In genomic region chr14:52112336-52113018, GRCh38 we compare ENCODE assay signal across 20 cellular contexts. TPM values are rescaled to one million over a fixed set of nuclear protein-coding genes. Genes with fewer than 3 reads are reported as not detected.
DNase-seq lines count a peak whose midpoint lies in the region; ATAC-seq, FAIRE-seq and TF ChIP-seq lines count a peak whose summit lies in the region.
"Had no signal": no experiment of that assay in that cellular context is flagged by ENCODE, and none has a peak within 500 bp of the region (broad histone marks: within the 10 kb centered on the region; RNA-seq: fewer than 3 reads in every experiment).

No MANE protein-coding gene starts in this region.

- no peaks in the 10 kb centered on the region for H3K9me3 ChIP-seq in SJSA1 (replicated peaks)
- H3K9me3 ChIP-seq: body of pancreas, heart right ventricle, vagina had no signal

- peaks cover 70% of the 10 kb centered on the region for H3K4me1 Mint-ChIP-seq in HFFc6 (ENCODE audit: low read depth)
- H3K4me1 Mint-ChIP-seq: activated naive CD4-positive, alpha-beta T cell treated with anti-CD3 and anti-CD28 coated beads, Interleukin-2, amount 50 U/mL, for 24 hours; T-helper 17 cell had no signal

- H3K36me3 ChIP-seq in SJSA1, result no peaks in the 10 kb centered on the region
- H3K36me3 ChIP-seq: BLaER1 treated with 17β-estradiol and CSF1 and Interleukin-3, amounts not matched to agents 10 nM and 100 nM; heart right ventricle; vagina had no signal

- H3K27ac ChIP-seq in SJSA1, result peak overlapping the region; percentile 53; the same call in 1 of the 2 replicates
- H3K27ac ChIP-seq: BLaER1 treated with 17β-estradiol and CSF1 and Interleukin-3, amounts not matched to agents 10 nM and 100 nM; body of pancreas; heart right ventricle; parathyroid adenoma; vagina had no signal

- peak; percentile 52 for FAIRE-seq in urothelium cell line (lab: Jason Lieb, UNC)
- FAIRE-seq in GM12891 (lab: Jason Lieb, UNC), result no peak

- no peaks in the 10 kb centered on the region; the same call in 1 of the 2 replicates for H3K27me3 Mint-ChIP-seq in HFFc6 (ENCODE audit: insufficient read depth)
- H3K27me3 Mint-ChIP-seq: activated B cell treated with CpG ODN at 0.5 μM for 24 hours had no signal

- DNase-seq in HFFc6 (peak; percentile 83), SJSA1 (ENCODE audit: low read depth in 1 of 2, low spot score in 2 of 2) (no peak), fibroblast of pulmonary artery (ENCODE audit: low read depth) (peak; percentile 30), urothelium cell line (ENCODE audit: low spot score) (no peak), GM12891 (ENCODE audit: insufficient read length, low spot score) (no peak), NCI-H1930 (lab: John Stamatoyannopoulos, UW) (no peak)
- DNase-seq: activated B cell treated with CpG ODN at 0.5 μM for 24 hours; activated CD8-positive, alpha-beta T cell treated with anti-CD3 and anti-CD28 coated beads, Interleukin-2, amount 10 ng/mL, durations not matched to agents 7 days and 5 days; activated T-cell treated with anti-CD3 and anti-CD28 coated beads, Interleukin-2, amount 50 U/mL, for 4 hours; body of pancreas; heart right ventricle; NCI-H345; SHP77 treated with DMSO at 0.1 percent for 48 hours; stimulated activated CD4-positive, alpha-beta T cell treated with anti-CD3 and anti-CD28 coated beads, Interleukin-2, amount 100 ng/mL, for 48 hours; T-helper 17 cell had no signal

- no peak for TF ChIP-seq CTCF in HFFc6 (IDR thresholded peaks at IDR 0.05)
- TF ChIP-seq CTCF in fibroblast of pulmonary artery (IDR thresholded peaks at IDR 0.05; ENCODE audit: low read length, missing control alignments), result no peak

- TF ChIP-seq POLR2A in GM12891 (IDR thresholded peaks at IDR 0.05; ENCODE audit: low read depth, low read length), result no peak

- no peaks in the 10 kb centered on the region for H3K9me3 Mint-ChIP-seq in HFFc6
- H3K9me3 Mint-ChIP-seq: activated B cell treated with CpG ODN at 0.5 μM for 24 hours; activated naive CD4-positive, alpha-beta T cell treated with anti-CD3 and anti-CD28 coated beads, Interleukin-2, amount 50 U/mL, for 24 hours; activated T-cell treated with anti-CD3 and anti-CD28 coated beads, Interleukin-2, amount 50 U/mL, for 4 hours had no signal

- H3K36me3 Mint-ChIP-seq in HFFc6 (ENCODE audit: low read depth), result no peaks in the 10 kb centered on the region

- H3K27ac Mint-ChIP-seq in HFFc6, result peak overlapping the region; percentile 54; the same call in 1 of the 2 replicates
- H3K27ac Mint-ChIP-seq: activated B cell treated with CpG ODN at 0.5 μM for 24 hours; activated CD8-positive, alpha-beta T cell treated with anti-CD3 and anti-CD28 coated beads, Interleukin-2, amount 10 ng/mL, durations not matched to agents 7 days and 5 days; activated naive CD4-positive, alpha-beta T cell treated with anti-CD3 and anti-CD28 coated beads, Interleukin-2, amount 50 U/mL, for 24 hours; T-helper 17 cell had no signal

- H3K4me1 ChIP-seq in SJSA1 (replicated peaks), result peaks cover 4% of the 10 kb centered on the region; the same call in 1 of the 2 replicates
- H3K4me1 ChIP-seq: body of pancreas, parathyroid adenoma, vagina had no signal

- no peak overlapping the region for H3K4me3 Mint-ChIP-seq in HFFc6
- H3K4me3 Mint-ChIP-seq: activated B cell treated with CpG ODN at 0.5 μM for 24 hours; activated CD8-positive, alpha-beta T cell treated with anti-CD3 and anti-CD28 coated beads, Interleukin-2, amount 10 ng/mL, durations not matched to agents 7 days and 5 days; activated naive CD4-positive, alpha-beta T cell treated with anti-CD3 and anti-CD28 coated beads, Interleukin-2, amount 50 U/mL, for 24 hours; activated T-cell treated with anti-CD3 and anti-CD28 coated beads, Interleukin-2, amount 50 U/mL, for 4 hours; T-helper 17 cell had no signal

- H3K4me3 ChIP-seq in SJSA1, result no peak overlapping the region
- H3K4me3 ChIP-seq in fibroblast of pulmonary artery (replicated peaks; ENCODE audit: low read depth, low read length), result no peak overlapping the region
- H3K4me3 ChIP-seq: BLaER1 treated with 17β-estradiol and CSF1 and Interleukin-3, amounts not matched to agents 10 nM and 100 nM; body of pancreas; heart right ventricle; vagina had no signal

- H3K27me3 ChIP-seq in SJSA1 (replicated peaks), result no peaks in the 10 kb centered on the region
- H3K27me3 ChIP-seq: BLaER1 treated with 17β-estradiol and CSF1 and Interleukin-3, amounts not matched to agents 10 nM and 100 nM; body of pancreas; heart right ventricle; vagina had no signal

- ATAC-seq in HG02610 (IDR thresholded peaks at IDR 0.05; ENCODE audit: unreplicated experiment), result no peak
- ATAC-seq: activated CD8-positive, alpha-beta T cell treated with anti-CD3 and anti-CD28 coated beads, Interleukin-2, amount 10 ng/mL, durations not matched to agents 7 days and 5 days; activated T-cell treated with anti-CD3 and anti-CD28 coated beads, Interleukin-2, amount 50 U/mL, for 4 hours; body of pancreas; heart right ventricle; T-helper 17 cell had no signal

TF ChIP-seq in GM12891, 5 proteins besides CTCF, POLR2A, EP300 and RAD21:
- TF ChIP-seq POLR2AphosphoS5 (IDR thresholded peaks at IDR 0.05; ENCODE audit: low read depth, low read length) (no peak), TAF1 (IDR thresholded peaks at IDR 0.05; ENCODE audit: low read depth, low read length) (no peak), POU2F2 (IDR thresholded peaks at IDR 0.05; ENCODE audit: low read depth, low read length) (no peak), SPI1 (IDR thresholded peaks at IDR 0.05; ENCODE audit: low read depth, low read length) (no peak), PAX5 (IDR thresholded peaks at IDR 0.05; ENCODE audit: insufficient read depth, low read length, severe bottlenecking) (no peak)

RNA-seq across cellular contexts. Expression of gene NID2, which starts 43.6 kb away (rescaled TPM):
- 100 to 1,000 TPM in 5 of 6 experiments, 10 to 100 TPM in 1; 97.3 to 125 (median 113) TPM for total RNA-seq in HFFc6 (2021; fragmentation: NEBNext Ultra II Directional; extraction: Animal tissue kit (Norgen Biotek cat#: 25700))
- total RNA-seq in SJSA1 (2014; rRNA removed; shearing (Covaris generic)), result 63.9 and 65.3 TPM in 2 replicates
- polyA plus RNA-seq in GM12891 (2012; ENCODE audit: low read depth, missing spikeins), result 0.17 TPM
- total RNA-seq: activated B cell treated with CpG ODN at 0.5 μM for 24 hours had no signal

Comparison
In these comparisons a context has a peak if more than half of its experiments do, and no peak if none do; other contexts are left out.
1. DNase-seq: peak in HFFc6 (single experiment) and fibroblast of pulmonary artery (single experiment); none in SJSA1 (0 of 2), urothelium cell line (single experiment), GM12891 (single experiment) and NCI-H1930 (0 of 2).